In the genomic region with DNA sequence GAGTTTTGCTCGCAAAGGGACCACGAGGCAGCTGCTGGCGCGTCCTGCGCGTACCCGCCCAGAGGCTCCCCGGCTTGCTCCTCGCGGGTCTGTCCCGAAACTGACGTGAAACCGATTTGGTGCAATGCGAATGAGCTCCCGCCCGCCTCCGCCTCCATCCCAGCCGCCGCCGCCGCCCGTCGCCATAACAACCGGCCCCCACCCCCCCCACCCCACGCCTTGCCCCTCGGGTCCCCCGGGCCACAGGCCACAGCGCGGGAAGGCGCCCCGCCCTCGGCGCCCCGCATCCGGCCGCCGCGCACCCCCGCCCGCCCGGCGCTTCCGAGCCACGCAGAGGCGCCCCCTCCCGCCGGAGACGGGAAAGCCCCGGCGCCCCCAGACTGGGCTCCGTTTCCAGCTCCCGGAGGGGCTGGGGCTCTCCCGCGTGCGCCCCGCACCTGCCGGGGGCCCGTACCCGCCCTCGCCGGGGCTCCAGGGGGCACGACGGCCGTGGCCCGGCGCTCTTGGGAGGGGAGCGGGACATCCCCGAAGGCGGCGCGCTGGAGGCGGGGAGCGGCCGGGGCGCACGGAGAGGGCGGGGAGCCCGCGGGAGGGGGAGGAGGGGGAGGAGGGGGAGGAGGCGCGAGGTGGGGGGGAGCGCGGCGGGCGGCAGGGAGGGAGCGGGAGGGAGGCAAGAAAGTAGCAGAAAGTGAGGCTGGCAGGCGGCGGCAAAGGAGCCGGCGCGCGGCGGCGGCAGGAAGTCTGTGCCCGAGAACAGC, we compare ENCODE assay signal across 1 cellular context.
TF ChIP-seq lines count a peak whose summit lies in the region.

A gene (plus strand): TSS at position 678 of the 758 bp plus-strand sequence.

TF ChIP-seq in HCT116, 20 proteins besides CTCF, POLR2A, EP300 and RAD21 (continued from another document):
- TF ChIP-seq EZH2 (IDR thresholded peaks at IDR 0.05) (no peak), CBX3 (IDR thresholded peaks at IDR 0.05; ENCODE audit: low read depth) (no peak), YY1 (IDR thresholded peaks at IDR 0.05; ENCODE audit: extremely low read depth, insufficient replicate concordance, low read depth, low read length) (no peak), SIN3A (IDR thresholded peaks at IDR 0.05; ENCODE audit: low read depth) (no peak), POLR2AphosphoS5 (IDR thresholded peaks at IDR 0.05; ENCODE audit: low read depth, low read length) (no peak), JUND (IDR thresholded peaks at IDR 0.05) (no peak), ELF1 (IDR thresholded peaks at IDR 0.05; ENCODE audit: borderline replicate concordance, low read depth) (no peak), CEBPB (IDR thresholded peaks at IDR 0.05; ENCODE audit: low read depth) (no peak)
